ENCODE assay signal across 8 cellular contexts in the genomic region with DNA sequence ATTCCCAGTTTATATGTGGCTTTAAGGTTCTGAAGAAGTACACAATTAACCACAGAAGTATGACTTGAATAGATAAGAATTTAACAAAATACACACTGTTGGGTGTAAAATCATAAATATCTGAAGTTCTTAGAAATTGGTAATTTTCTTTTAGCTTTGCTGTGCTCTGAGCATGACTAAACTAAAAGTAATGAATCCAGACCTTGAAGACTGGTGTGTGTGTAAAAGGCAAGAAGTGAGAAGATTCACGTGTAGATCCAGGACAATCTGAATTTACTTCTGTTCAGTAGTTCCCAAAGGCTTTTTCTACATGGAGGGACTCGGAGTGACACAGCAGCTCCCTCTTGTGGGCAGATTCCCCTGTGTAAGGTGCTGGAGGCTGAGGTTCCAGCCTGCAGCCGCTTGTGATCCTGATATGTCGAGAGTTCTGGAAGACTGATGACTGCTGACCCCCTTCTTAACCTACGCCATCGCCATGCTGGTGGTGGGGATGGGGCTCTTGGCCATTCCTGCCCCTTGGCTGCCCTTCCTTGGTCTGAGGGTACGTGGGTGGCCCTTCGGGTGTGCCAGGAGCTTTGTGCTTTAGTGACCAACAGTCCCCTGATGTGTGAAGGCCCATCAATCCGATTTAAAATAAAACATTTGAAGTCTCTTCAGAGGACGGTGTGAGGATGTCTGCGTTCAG.
DNase-seq lines count a peak whose midpoint lies in the region; ATAC-seq and TF ChIP-seq lines count a peak whose summit lies in the region.

No MANE protein-coding gene starts in this region.

- no peaks in the 10 kb centered on the region for H3K27me3 ChIP-seq in GM23248 (replicated peaks; ENCODE audit: insufficient read depth)

- H3K27ac ChIP-seq in GM23248: peak overlapping the region; percentile 35

- no peak for ATAC-seq in GM19395 (IDR thresholded peaks at IDR 0.05; ENCODE audit: unreplicated experiment)

- no peak overlapping the region for H2AFZ ChIP-seq in GM23248

- no peaks in the 10 kb centered on the region for H3K9me3 ChIP-seq in GM23248 (ENCODE audit: low read depth)

- H3K4me3 Mint-ChIP-seq in activated CD4-positive, alpha-beta T cell treated with anti-CD3 and anti-CD28 coated beads, Interleukin-2, amount 10 ng/mL, durations not matched to agents 7 days and 5 days: no peak overlapping the region

- no peak overlapping the region for H3K27ac Mint-ChIP-seq in activated CD4-positive, alpha-beta T cell treated with anti-CD3 and anti-CD28 coated beads, Interleukin-2, amount 10 ng/mL, durations not matched to agents 7 days and 5 days

- POLR2A ChIA-PET in activated CD4-positive, alpha-beta T cell treated with anti-CD3 and anti-CD28 coated beads, Interleukin-2, amount 10 ng/mL, durations not matched to agents 7 days and 5 days (lab: Charles Lee): interaction anchor here (0.5 kb wide), 1 partner anchor 197 kb away, joined by 3 read pairs; a partner anchor contains a TSS

- no peak overlapping the region; the same call in 1 of the 2 replicates for H3K9ac ChIP-seq in GM23248

- H3K4me1 ChIP-seq in GM23248 (ENCODE audit: insufficient read depth): peaks cover 26% of the 10 kb centered on the region

- in situ Hi-C loops in GM23248 (cut with MboI): no loop called here

- H3F3A ChIP-seq in GM23248 (ENCODE audit: insufficient read depth): peaks cover 34% of the 10 kb centered on the region

- H3K9me3 Mint-ChIP-seq in activated CD4-positive, alpha-beta T cell treated with anti-CD3 and anti-CD28 coated beads, Interleukin-2, amount 10 ng/mL, durations not matched to agents 7 days and 5 days: no peaks in the 10 kb centered on the region

- H3K4me2 ChIP-seq in GM23248 (ENCODE audit: unreplicated experiment): no peak overlapping the region

- no peaks in the 10 kb centered on the region for H3K9me2 ChIP-seq in GM23248 (ENCODE audit: insufficient read depth)

- H3K36me3 Mint-ChIP-seq in activated CD4-positive, alpha-beta T cell treated with anti-CD3 and anti-CD28 coated beads, Interleukin-2, amount 10 ng/mL, durations not matched to agents 7 days and 5 days (ENCODE audit: low read depth): peaks cover 1% of the 10 kb centered on the region

- peak; percentile 88 for DNase-seq in AG10803 (ENCODE audit: low read depth)
- DNase-seq in GM23248: peak; percentile 89
- peak; percentile 43 for DNase-seq in NCI-H524 treated with DMSO at 0.1 percent for 48 hours (lab: John Stamatoyannopoulos, UW)
- peak; percentile 79 for DNase-seq in activated CD4-positive, alpha-beta T cell treated with anti-CD3 and anti-CD28 coated beads, Interleukin-2, amount 10 ng/mL, durations not matched to agents 7 days and 5 days
- peak; percentile 47 for DNase-seq in effector CD4-positive, alpha-beta T cell
- DNase-seq in lung microvascular endothelial cell (ENCODE audit: low read depth in 2 of 2): peak; percentile 87 to 90
- DNase-seq in stimulated activated CD8-positive, alpha-beta memory T cell treated with anti-CD3 and anti-CD28 coated beads, Interleukin-12 subunit alpha, Interleukin-12 subunit beta, amount 100 ng/mL, for 4 hours (ENCODE audit: low read depth): peak; percentile 18

- peak; percentile 87 for TF ChIP-seq CTCF in AG10803 (conservative IDR thresholded peaks at IDR 0.05; ENCODE audit: low read length)

- H3K4me3 ChIP-seq in AG10803 (ENCODE audit: low read length): no peak overlapping the region
- H3K4me3 ChIP-seq in GM23248: no peak overlapping the region

- H3K79me2 ChIP-seq in GM23248 (ENCODE audit: insufficient read depth): peaks cover 26% of the 10 kb centered on the region

- CTCF ChIA-PET in activated CD4-positive, alpha-beta T cell treated with anti-CD3 and anti-CD28 coated beads, Interleukin-2, amount 10 ng/mL, durations not matched to agents 7 days and 5 days (lab: Charles Lee): interaction anchor here (0.6 to 6.5 kb wide), 18 partner anchors 9 to 303 kb away, joined by 3 to 81 read pairs (median 4); no protein-coding TSS in a partner anchor

- H4K20me1 ChIP-seq in GM23248 (ENCODE audit: insufficient read depth): no peaks in the 10 kb centered on the region

- peaks cover 13% of the 10 kb centered on the region for H3K4me1 Mint-ChIP-seq in activated CD4-positive, alpha-beta T cell treated with anti-CD3 and anti-CD28 coated beads, Interleukin-2, amount 10 ng/mL, durations not matched to agents 7 days and 5 days

- 45 to 47% methylated on average over 11 of the region's 11 CpGs for WGBS in GM23248 (ENCODE audit: low coverage in 1 of 2, low lambda C conversion rate in 2 of 2, missing lambda C conversion rate in 2 of 2), 2 experiments

- no peaks in the 10 kb centered on the region for H3K36me3 ChIP-seq in GM23248 (ENCODE audit: low read depth)

- no peaks in the 10 kb centered on the region for H3K27me3 Mint-ChIP-seq in activated CD4-positive, alpha-beta T cell treated with anti-CD3 and anti-CD28 coated beads, Interleukin-2, amount 10 ng/mL, durations not matched to agents 7 days and 5 days

Comparison
In these comparisons a context has a peak if more than half of its experiments do, and no peak if none do; other contexts are left out.
1. DNase-seq: peak in every context shown above with its lines; median percentile 89 in GM23248; 88 in lung microvascular endothelial cell; 88 in AG10803; 79 in activated CD4-positive, alpha-beta T cell treated with anti-CD3 and anti-CD28 coated beads, Interleukin-2, amount 10 ng/mL, durations not matched to agents 7 days and 5 days; 47 in effector CD4-positive, alpha-beta T cell; 43 in NCI-H524 treated with DMSO at 0.1 percent for 48 hours; 18 in stimulated activated CD8-positive, alpha-beta memory T cell treated with anti-CD3 and anti-CD28 coated beads, Interleukin-12 subunit alpha, Interleukin-12 subunit beta, amount 100 ng/mL, for 4 hours.